ENCODE assay signal across 8 cellular contexts in the genomic region with DNA sequence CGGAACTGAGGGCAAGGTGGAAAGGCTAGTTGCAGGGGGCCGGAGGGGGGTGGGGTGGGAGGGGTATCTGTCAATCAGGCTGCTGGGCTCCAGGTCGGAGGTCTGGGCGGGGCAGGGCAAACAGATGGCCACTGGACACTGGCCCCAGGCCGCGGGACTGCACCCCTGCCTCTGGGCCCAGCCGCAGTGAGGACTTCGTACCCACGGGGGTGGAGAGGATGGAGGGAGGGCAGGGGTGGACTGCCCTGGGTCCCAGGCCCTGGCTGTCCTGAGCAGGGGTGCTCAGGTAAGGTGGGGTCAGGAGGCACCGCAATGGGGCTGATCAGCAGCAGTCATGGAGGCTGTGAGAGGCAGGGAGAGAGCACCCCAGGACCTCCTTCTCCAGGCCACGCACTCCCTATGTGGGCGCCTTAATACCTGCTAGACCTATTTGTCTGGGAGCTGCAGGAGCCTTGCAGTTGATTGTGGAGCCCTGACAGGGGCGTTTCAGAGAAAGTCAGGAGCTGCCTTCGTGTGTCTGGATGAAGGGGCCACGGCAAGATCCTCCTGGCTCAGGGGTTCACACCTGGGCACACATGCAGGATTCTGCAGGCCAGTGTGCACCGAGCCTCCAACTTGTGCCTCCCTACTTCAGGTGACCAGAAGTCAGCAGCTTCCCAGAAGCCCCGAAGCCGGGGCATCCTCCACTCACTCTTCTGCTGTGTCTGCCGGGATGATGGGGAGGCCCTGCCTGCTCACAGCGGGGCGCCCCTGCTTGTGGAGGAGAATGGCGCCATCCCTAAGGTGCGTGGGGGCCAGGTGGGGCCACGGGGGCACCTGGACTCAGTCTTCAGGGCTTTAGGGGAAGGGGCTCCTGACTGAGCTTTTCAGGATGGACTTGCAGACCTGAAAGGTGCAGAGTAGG. TPM values are rescaled to one million over a fixed set of nuclear protein-coding genes. Genes with fewer than 3 reads are reported as not detected.
DNase-seq lines count a peak whose midpoint lies in the region; ATAC-seq and TF ChIP-seq lines count a peak whose summit lies in the region.

No MANE protein-coding gene starts in this region.

- peak overlapping the region; percentile 79 for H3K4me3 ChIP-seq in AG04450 (ENCODE audit: low read depth, low read length)
- H3K4me3 ChIP-seq in Loucy (ENCODE audit: low read length, poor library complexity, severe bottlenecking), result peak overlapping the region; percentile 84
- peak overlapping the region; percentile 67 to 83 for H3K4me3 ChIP-seq in muscle layer of colon (ENCODE audit: low read depth in 1 of 2, low read length in 2 of 2)

- H3K27ac ChIP-seq in AG04450 (ENCODE audit: low read depth, low read length) (no peak overlapping the region), muscle layer of colon (ENCODE audit: low read depth, low read length) (peak overlapping the region; percentile 99)

- POLR2A ChIA-PET in AG04450 (lab: Yijun Ruan, JAX), result interaction anchor here (1.0 kb wide), 1 partner anchor 131 kb away, joined by 5 read pairs; a partner anchor contains a TSS

- H3K4me2 ChIP-seq in Loucy (ENCODE audit: low read depth, low read length, poor library complexity, severe bottlenecking), result peak overlapping the region; percentile 85

- H3K27ac Mint-ChIP-seq in dendritic cell treated with granulocyte-macrophage colony-stimulating factor and Interleukin-4, amounts not matched to agents 40 ng/mL and 50 ng/mL, for 4 days, result peak overlapping the region; percentile 96

- peaks cover 68% of the 10 kb centered on the region for H3K79me2 ChIP-seq in Loucy (ENCODE audit: insufficient read depth, low read length)

- TF ChIP-seq CTCF in AG04450 (IDR thresholded peaks at IDR 0.05; ENCODE audit: low read depth, low read length), result no peak
- no peak for TF ChIP-seq CTCF in Loucy (conservative IDR thresholded peaks at IDR 0.05; ENCODE audit: low read length)

- H3K4me1 ChIP-seq in Loucy (ENCODE audit: insufficient read depth, low read length, poor library complexity, severe bottlenecking) (peaks cover 44% of the 10 kb centered on the region), muscle layer of colon (ENCODE audit: insufficient read depth, low read length) (peaks cover 41% of the 10 kb centered on the region)

- no peaks in the 10 kb centered on the region for H3K9me2 ChIP-seq in Loucy (replicated peaks; ENCODE audit: low read depth, low read length)

- H2AFZ ChIP-seq in Loucy (ENCODE audit: low read length), result no peak overlapping the region

- H3K9me3 ChIP-seq in AG04450 (ENCODE audit: control insufficient read depth, insufficient read depth, low read length) (no peaks in the 10 kb centered on the region; the same call in 1 of the 2 replicates), Loucy (ENCODE audit: insufficient read depth, low read depth, low read length) (no peaks in the 10 kb centered on the region), muscle layer of colon (ENCODE audit: low read length) (no peaks in the 10 kb centered on the region)

- no peaks in the 10 kb centered on the region for H3K27me3 ChIP-seq in AG04450 (ENCODE audit: control insufficient read depth, insufficient read depth, low read length)
- H3K27me3 ChIP-seq in Loucy (ENCODE audit: insufficient read depth, low read length, poor library complexity, severe bottlenecking), result no peaks in the 10 kb centered on the region
- H3K27me3 ChIP-seq in muscle layer of colon (ENCODE audit: control insufficient read depth in 1 of 2, insufficient read depth in 2 of 2, low read length in 2 of 2), result no peaks in the 10 kb centered on the region

- H3K9ac ChIP-seq in Loucy (ENCODE audit: low read depth, low read length, poor library complexity, severe bottlenecking), result peak overlapping the region; percentile 95
- H3K9ac ChIP-seq in muscle layer of colon (ENCODE audit: low read length), result peak overlapping the region; percentile 61

- no peaks in the 10 kb centered on the region for H3K27me3 Mint-ChIP-seq in dendritic cell treated with granulocyte-macrophage colony-stimulating factor and Interleukin-4, amounts not matched to agents 40 ng/mL and 50 ng/mL, for 4 days

- peak overlapping the region; percentile 99 for H3K4me3 Mint-ChIP-seq in dendritic cell treated with granulocyte-macrophage colony-stimulating factor and Interleukin-4, amounts not matched to agents 40 ng/mL and 50 ng/mL, for 4 days

- no peak for DNase-seq in AG04450 (ENCODE audit: low read depth, low spot score)
- no peak for DNase-seq in NCI-H345 (lab: John Stamatoyannopoulos, UW)
- DNase-seq in Ammon's horn (ENCODE audit: low spot score), result no peak

- H3K36me3 ChIP-seq in Loucy (ENCODE audit: insufficient read depth, low read length), result peaks cover 22% of the 10 kb centered on the region; the same call in 1 of the 2 replicates
- H3K36me3 ChIP-seq in muscle layer of colon (ENCODE audit: insufficient read depth, low read length), result peaks cover 37% of the 10 kb centered on the region

- CTCF ChIA-PET in AG04450 (lab: Charles Lee), result interaction anchor here (1.0 to 1.7 kb wide), 3 partner anchors 65 to 128 kb away, joined by 4 to 6 read pairs (median 6); no protein-coding TSS in a partner anchor

- H3K4me1 Mint-ChIP-seq in dendritic cell treated with granulocyte-macrophage colony-stimulating factor and Interleukin-4, amounts not matched to agents 40 ng/mL and 50 ng/mL, for 4 days (ENCODE audit: low read depth), result peaks cover 74% of the 10 kb centered on the region

- no peaks in the 10 kb centered on the region for H3K9me3 Mint-ChIP-seq in dendritic cell treated with granulocyte-macrophage colony-stimulating factor and Interleukin-4, amounts not matched to agents 40 ng/mL and 50 ng/mL, for 4 days

- intact Hi-C loops in dendritic cell treated with granulocyte-macrophage colony-stimulating factor and Interleukin-4, amounts not matched to agents 40 ng/mL and 50 ng/mL, for 4 days (cut with micrococcal nuclease), result no loop called here

- 0 out of 2 replicates have a peak, but pooled peaks cover 2% of the 10 kb centered on the region for H3F3A ChIP-seq in Loucy (ENCODE audit: low read depth)

- H4K20me1 ChIP-seq in Loucy (ENCODE audit: insufficient read depth, low read length, poor library complexity, severe bottlenecking), result peaks cover 26% of the 10 kb centered on the region

- H3K36me3 Mint-ChIP-seq in dendritic cell treated with granulocyte-macrophage colony-stimulating factor and Interleukin-4, amounts not matched to agents 40 ng/mL and 50 ng/mL, for 4 days (ENCODE audit: low read depth), result peaks cover 84% of the 10 kb centered on the region

- ATAC-seq in GM18517 (IDR thresholded peaks at IDR 0.05; ENCODE audit: unreplicated experiment) (no peak), GM21423 (IDR thresholded peaks at IDR 0.05; ENCODE audit: unreplicated experiment) (no peak)

RNA-seq across cellular contexts. Expression of a gene that starts 1.5 kb away (rescaled TPM):
- polyA plus RNA-seq in AG04450 (2011; rRNA removed), result 51.3 and 66.6 TPM in 2 replicates
- 77.8 and 111 TPM in 2 replicates for polyA minus RNA-seq in AG04450 (2011; rRNA and poly(A)+ RNA removed)

RNA-seq across cellular contexts. Expression of a gene that starts 17.7 kb away (rescaled TPM):
- polyA plus RNA-seq in AG04450 (2011; rRNA removed), result 0.06 TPM in 1 of 2 replicates, not detected in the other
- not detected in 2 replicates for polyA minus RNA-seq in AG04450 (2011; rRNA and poly(A)+ RNA removed)

RNA-seq across cellular contexts. Expression of a gene that starts 19.1 kb away (rescaled TPM):
- polyA plus RNA-seq in AG04450 (2011; rRNA removed), result 0.04 TPM in 1 of 2 replicates, not detected in the other
- 0.14 TPM in 1 of 2 replicates, not detected in the other for polyA minus RNA-seq in AG04450 (2011; rRNA and poly(A)+ RNA removed)

RNA-seq across cellular contexts. Expression of a gene that starts 44.5 kb away (rescaled TPM):
- polyA plus RNA-seq in AG04450 (2011; rRNA removed), result not detected in 2 replicates
- polyA minus RNA-seq in AG04450 (2011; rRNA and poly(A)+ RNA removed), result 0.43 and 0.46 TPM in 2 replicates
